ENCODE assay signal across 28 cellular contexts in the genomic region with DNA sequence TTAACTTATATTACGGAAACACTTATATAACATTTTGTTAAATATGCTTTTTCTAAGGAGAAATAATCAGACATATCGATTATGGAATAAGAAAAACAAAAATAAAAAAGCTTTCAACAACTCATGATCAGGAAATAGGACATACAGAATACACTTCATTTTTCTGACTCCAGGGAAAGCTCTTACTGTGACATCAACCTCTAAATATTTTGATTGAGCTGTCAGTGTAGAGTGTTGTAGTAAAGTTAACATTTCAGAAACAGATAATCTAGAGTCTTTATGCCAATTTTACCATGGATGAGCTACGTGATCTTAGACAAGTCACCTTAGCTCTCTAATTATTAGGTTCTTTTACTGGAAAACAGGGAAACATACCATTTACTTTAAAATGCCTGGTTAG.
DNase-seq lines count a peak whose midpoint lies in the region; ATAC-seq and TF ChIP-seq lines count a peak whose summit lies in the region.
"Had no signal": no experiment of that assay in that cellular context is flagged by ENCODE, and none has a peak within 500 bp of the region (broad histone marks: within the 10 kb centered on the region; RNA-seq: fewer than 3 reads in every experiment).

No MANE protein-coding gene starts in this region.

- no peak for DNase-seq in SK-N-SH
- DNase-seq: 8988T; ACHN; AML-193; BE2C; C1 segment of cervical spinal cord; Caco-2; Calu3; CD4-positive, alpha-beta memory T cell; CD4-positive, alpha-beta T cell; CD4-positive, CD25-positive, alpha-beta regulatory T cell; CD8-positive, alpha-beta memory T cell; CD8-positive, alpha-beta T cell; COR-L47; DMS 273 treated with DMSO at 0.1 percent for 48 hours; DMS53; DMS79; DMS79 treated with DMSO at 0.1 percent for 48 hours; DND-41; EL had no signal

- no peaks in the 10 kb centered on the region for H3K4me1 ChIP-seq in SK-N-SH (ENCODE audit: control insufficient read depth in 1 of 2, insufficient read depth in 2 of 2, low read depth in 1 of 2, low read length in 1 of 2)
- H3K4me1 ChIP-seq: A549, BE2C, BLaER1, Caco-2 had no signal

- H4K20me1 ChIP-seq in SK-N-SH (ENCODE audit: insufficient read depth): no peaks in the 10 kb centered on the region
- no peaks in the 10 kb centered on the region for H4K20me1 ChIP-seq in neural cell (ENCODE audit: insufficient read depth)
- H4K20me1 ChIP-seq: BLaER1; BLaER1 treated with 17β-estradiol and CSF1 and Interleukin-3, amounts not matched to agents 10 nM and 100 nM had no signal

- TF ChIP-seq CTCF in SK-N-SH (IDR thresholded peaks at IDR 0.05) (no peak), neural cell (IDR thresholded peaks at IDR 0.05; ENCODE audit: poor library complexity, severe bottlenecking) (no peak)

- H3K9me3 ChIP-seq in SK-N-SH (no peaks in the 10 kb centered on the region), neural cell (ENCODE audit: low read length) (no peaks in the 10 kb centered on the region)
- H3K9me3 ChIP-seq: A549; BE2C; BLaER1; BLaER1 treated with 17β-estradiol and CSF1 and Interleukin-3, amounts not matched to agents 10 nM and 100 nM; Caco-2 had no signal

- H3K9ac ChIP-seq in SK-N-SH (no peak overlapping the region), neural cell (ENCODE audit: low read length) (no peak overlapping the region)
- H3K9ac ChIP-seq: BLaER1; BLaER1 treated with 17β-estradiol and CSF1 and Interleukin-3, amounts not matched to agents 10 nM and 100 nM had no signal

- H3K27me3 ChIP-seq in SK-N-SH (ENCODE audit: insufficient read depth) (no peaks in the 10 kb centered on the region), neural cell (ENCODE audit: insufficient read depth, low read depth, low read length) (peaks cover 10% of the 10 kb centered on the region)
- H3K27me3 ChIP-seq: BE2C; BLaER1; BLaER1 treated with 17β-estradiol and CSF1 and Interleukin-3, amounts not matched to agents 10 nM and 100 nM had no signal

- 58% methylated on average over 3 of the region's 3 CpGs for WGBS in SK-N-SH (ENCODE audit: low lambda C conversion rate)

- H3F3A ChIP-seq in SK-N-SH (replicated peaks; ENCODE audit: insufficient read depth) (no peaks in the 10 kb centered on the region), neural cell (ENCODE audit: insufficient read depth, low read length, poor library complexity, severe bottlenecking) (no peaks in the 10 kb centered on the region)

- CTCF ChIA-PET in SK-N-SH (lab: Yijun Ruan, JAX): interaction anchor here (1.1 kb wide), 1 partner anchor 21 kb away, joined by 3 read pairs; no protein-coding TSS in a partner anchor

- H3K79me2 ChIP-seq in SK-N-SH (ENCODE audit: insufficient read depth) (no peaks in the 10 kb centered on the region), neural cell (replicated peaks; ENCODE audit: insufficient read depth, low read length) (no peaks in the 10 kb centered on the region)

- H3K27ac ChIP-seq in SK-N-SH (ENCODE audit: low read depth in 2 of 2, low read length in 1 of 2): no peak overlapping the region
- no peak overlapping the region for H3K27ac ChIP-seq in neural cell (ENCODE audit: low read length)
- H3K27ac ChIP-seq: 22Rv1; A549; BLaER1; BLaER1 treated with 17β-estradiol and CSF1 and Interleukin-3, amounts not matched to agents 10 nM and 100 nM; C4-2B had no signal

- H3K36me3 ChIP-seq in SK-N-SH (replicated peaks in 1 of 2; ENCODE audit: control insufficient read depth in 1 of 2, insufficient read depth in 2 of 2, low read length in 1 of 2): no peaks in the 10 kb centered on the region
- H3K36me3 ChIP-seq in neural cell (ENCODE audit: insufficient read depth, low read length): no peaks in the 10 kb centered on the region
- H3K36me3 ChIP-seq: BE2C; BLaER1; BLaER1 treated with 17β-estradiol and CSF1 and Interleukin-3, amounts not matched to agents 10 nM and 100 nM had no signal

- no peak overlapping the region for H2AFZ ChIP-seq in SK-N-SH (ENCODE audit: low read depth)
- H2AFZ ChIP-seq in neural cell (ENCODE audit: low read depth, low read length): no peak overlapping the region

- TF ChIP-seq RAD21 in SK-N-SH (IDR thresholded peaks at IDR 0.05; ENCODE audit: low read length): no peak
- TF ChIP-seq RAD21 in neural cell (conservative IDR thresholded peaks at IDR 0.05): no peak

- POLR2A ChIA-PET in SK-N-SH (lab: Yijun Ruan, JAX): no interaction called here

- H3K4me3 ChIP-seq in SK-N-SH (ENCODE audit: low read depth in 2 of 2, low read length in 1 of 2): no peak overlapping the region
- H3K4me3 ChIP-seq in neural cell (ENCODE audit: low read length): no peak overlapping the region
- H3K4me3 ChIP-seq: A549; BLaER1; BLaER1 treated with 17β-estradiol and CSF1 and Interleukin-3, amounts not matched to agents 10 nM and 100 nM had no signal

- H3K4me2 ChIP-seq in SK-N-SH: no peak overlapping the region
- H3K4me2 ChIP-seq in neural cell (ENCODE audit: low read length): no peak overlapping the region
- H3K4me2 ChIP-seq: A549; BLaER1; BLaER1 treated with 17β-estradiol and CSF1 and Interleukin-3, amounts not matched to agents 10 nM and 100 nM had no signal

- no peak for ATAC-seq in SK-N-SH treated with all-trans-retinoic acid at 6 μM for 48 hours
- ATAC-seq in GM21723 (IDR thresholded peaks at IDR 0.05; ENCODE audit: unreplicated experiment): no peak
- ATAC-seq: A549; CD8-positive, alpha-beta T cell had no signal

- H3K9me2 ChIP-seq in SK-N-SH (no peaks in the 10 kb centered on the region), neural cell (ENCODE audit: insufficient read depth, low read length) (no peaks in the 10 kb centered on the region)

- TF ChIP-seq EP300 in SK-N-SH (IDR thresholded peaks at IDR 0.05; ENCODE audit: borderline replicate concordance in 1 of 2, low read depth in 1 of 2, low read length in 1 of 2) (no peak), neural cell (conservative IDR thresholded peaks at IDR 0.05; ENCODE audit: poor library complexity, severe bottlenecking) (peak; percentile 97)

TF ChIP-seq in SK-N-SH treated with all-trans-retinoic acid at 6 μM for 48 hours, 23 proteins besides CTCF, POLR2A, EP300 and RAD21 (continues in another document):
- TF ChIP-seq, protein P1, sequence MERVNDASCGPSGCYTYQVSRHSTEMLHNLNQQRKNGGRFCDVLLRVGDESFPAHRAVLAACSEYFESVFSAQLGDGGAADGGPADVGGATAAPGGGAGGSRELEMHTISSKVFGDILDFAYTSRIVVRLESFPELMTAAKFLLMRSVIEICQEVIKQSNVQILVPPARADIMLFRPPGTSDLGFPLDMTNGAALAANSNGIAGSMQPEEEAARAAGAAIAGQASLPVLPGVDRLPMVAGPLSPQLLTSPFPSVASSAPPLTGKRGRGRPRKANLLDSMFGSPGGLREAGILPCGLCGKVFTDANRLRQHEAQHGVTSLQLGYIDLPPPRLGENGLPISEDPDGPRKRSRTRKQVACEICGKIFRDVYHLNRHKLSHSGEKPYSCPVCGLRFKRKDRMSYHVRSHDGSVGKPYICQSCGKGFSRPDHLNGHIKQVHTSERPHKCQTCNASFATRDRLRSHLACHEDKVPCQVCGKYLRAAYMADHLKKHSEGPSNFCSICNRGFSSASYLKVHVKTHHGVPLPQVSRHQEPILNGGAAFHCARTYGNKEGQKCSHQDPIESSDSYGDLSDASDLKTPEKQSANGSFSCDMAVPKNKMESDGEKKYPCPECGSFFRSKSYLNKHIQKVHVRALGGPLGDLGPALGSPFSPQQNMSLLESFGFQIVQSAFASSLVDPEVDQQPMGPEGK (CRISPR knock-in tag; IDR thresholded peaks at IDR 0.05; ENCODE audit: borderline replicate concordance): no peak
- TF ChIP-seq ISL1 (CRISPR knock-in tag; IDR thresholded peaks at IDR 0.05) (0 out of 2 replicates have a peak, but pooled peaks have one; percentile 6), ZC3H10 (CRISPR knock-in tag; IDR thresholded peaks at IDR 0.05) (no peak)

TF ChIP-seq in SK-N-SH, 30 proteins besides CTCF, POLR2A, EP300 and RAD21 (continues in another document):
- TF ChIP-seq PBX3 (IDR thresholded peaks at IDR 0.05) (no peak), GATA2 (CRISPR knock-in tag; IDR thresholded peaks at IDR 0.05) (no peak)

TF ChIP-seq in neural cell, 6 proteins besides CTCF, POLR2A, EP300 and RAD21:
- TF ChIP-seq TAF1 (IDR thresholded peaks at IDR 0.05; ENCODE audit: low read depth) (no peak), SMC3 (conservative IDR thresholded peaks at IDR 0.05; ENCODE audit: poor library complexity) (no peak), REST (IDR thresholded peaks at IDR 0.05; ENCODE audit: borderline replicate concordance) (peak; percentile 63), POLR2AphosphoS5 (IDR thresholded peaks at IDR 0.05) (peak; percentile 100), MXI1 (conservative IDR thresholded peaks at IDR 0.05; ENCODE audit: poor library complexity, severe bottlenecking) (no peak)
